In the genomic region with DNA sequence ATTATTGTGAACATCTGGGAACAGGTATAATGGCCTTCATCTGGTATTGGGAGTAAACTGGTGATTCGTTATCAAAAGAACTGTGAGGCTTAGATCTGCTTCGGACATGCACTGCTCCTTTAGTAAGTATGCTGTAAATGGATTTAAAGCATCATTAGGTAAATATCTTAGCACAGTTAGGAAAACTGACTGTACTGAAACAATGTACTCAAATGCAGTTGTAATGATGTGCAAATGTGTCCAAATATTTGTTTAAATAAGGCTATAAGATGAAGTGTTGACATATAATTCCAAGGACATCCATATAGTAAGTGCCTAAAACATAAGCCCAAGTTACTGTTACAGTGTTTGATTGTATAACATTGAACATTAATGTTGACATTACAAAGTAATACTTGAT, we compare ENCODE assay signal across 4 cellular contexts.
"Had no signal": no experiment of that assay in that cellular context is flagged by ENCODE, and none has a peak within 500 bp of the region (broad histone marks: within the 10 kb centered on the region; RNA-seq: fewer than 3 reads in every experiment).

No MANE protein-coding gene starts in this region.

- FAIRE-seq: H1, HepG2 had no signal

- DNase-seq: H7, HFFc6 had no signal
